ENCODE assay signal across 8 cellular contexts in the genomic region with DNA sequence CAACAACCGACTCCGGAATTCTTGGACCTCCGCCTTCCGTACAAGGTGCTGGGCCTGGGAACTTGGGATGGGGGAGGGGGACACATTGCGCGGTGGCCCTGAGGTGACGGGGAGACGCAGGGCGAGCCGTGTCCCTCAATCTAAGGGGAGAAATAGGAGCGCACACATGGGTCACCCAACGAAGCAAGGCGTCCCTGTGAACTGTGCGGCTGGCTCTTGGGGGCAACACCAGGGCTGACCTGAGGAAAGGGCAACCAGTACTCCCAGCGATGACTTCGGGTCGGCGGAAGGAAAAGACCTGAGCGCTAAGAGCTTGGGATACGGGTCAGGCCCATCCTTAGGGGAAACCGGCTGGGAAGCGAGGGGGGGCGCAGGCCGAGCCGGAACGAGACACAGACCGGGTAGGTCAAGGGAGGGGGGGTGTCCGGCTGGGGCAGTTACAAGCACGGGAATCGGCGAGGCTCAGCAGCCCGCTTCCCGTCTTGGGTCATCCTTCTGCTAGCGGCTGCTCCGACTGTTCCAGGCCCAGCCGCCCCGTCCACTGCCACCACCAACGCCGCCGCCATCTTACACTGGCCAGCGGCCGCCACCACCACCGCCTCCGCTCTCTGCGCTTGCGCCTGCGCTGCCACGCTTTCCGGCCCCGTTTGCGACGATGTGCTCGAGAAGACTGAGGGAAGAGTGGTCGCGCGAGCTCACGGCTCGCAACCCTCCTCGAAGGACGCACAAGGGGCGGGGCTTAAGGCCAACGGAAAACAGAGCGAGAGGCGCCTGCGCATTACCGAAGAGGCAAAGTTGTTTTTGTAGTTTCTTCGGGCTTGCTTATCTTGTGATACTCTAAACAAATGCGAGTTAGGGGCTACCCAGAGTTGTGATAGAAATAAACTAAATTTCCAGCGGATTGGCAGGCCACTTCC. TPM values are rescaled to one million over a fixed set of nuclear protein-coding genes. Genes with fewer than 3 reads are reported as not detected.
DNase-seq lines count a peak whose midpoint lies in the region; ATAC-seq and TF ChIP-seq lines count a peak whose summit lies in the region.

A gene (minus strand): TSS at position 672 of the 917 bp plus-strand sequence. CDS start 18,541 bp downstream, outside the sequence.

- H3K4me3 ChIP-seq in ascending aorta (peak within 1 kb of the TSS; percentile 85 to 98), right cardiac atrium (ENCODE audit: low read length) (peak within 1 kb of the TSS; percentile 80), vagina (peak within 1 kb of the TSS; percentile 61 to 67)

- intact Hi-C loops in ascending aorta (cut with DNase I) (loop anchor here (1.0 to 5.0 kb wide), 6 partner anchors 23 to 895 kb away; a partner anchor contains a TSS), right cardiac atrium (cut with DNase I) (no loop called here), vagina (cut with DNase I) (no loop called here)

- ATAC-seq in GM18502 (IDR thresholded peaks at IDR 0.05; ENCODE audit: poor library complexity, unreplicated experiment) (peak; percentile 76), HG02970 (IDR thresholded peaks at IDR 0.05; ENCODE audit: low FRiP score, unreplicated experiment) (peak; percentile 88), right cardiac atrium (peak; percentile 98)

- H3K36me3 ChIP-seq in ascending aorta (no peaks in the 10 kb centered on the region), vagina (no peaks in the 10 kb centered on the region)

- peak within 1 kb of the TSS; percentile 98 for H3K4me3 Mint-ChIP-seq in T-helper 2 cell treated with Interferon-gamma antibody and Interleukin-4, amounts not matched to agents 5 μg/mL and 100 μg/mL, for 36 hours

- peaks cover 29% of the 10 kb centered on the region for H3K4me1 Mint-ChIP-seq in T-helper 2 cell treated with Interferon-gamma antibody and Interleukin-4, amounts not matched to agents 5 μg/mL and 100 μg/mL, for 36 hours (ENCODE audit: low read depth)

- H3K9me3 Mint-ChIP-seq in T-helper 2 cell treated with Interferon-gamma antibody and Interleukin-4, amounts not matched to agents 5 μg/mL and 100 μg/mL, for 36 hours, result no peaks in the 10 kb centered on the region

- peak in 1 of 2 donors; percentile 92 for TF ChIP-seq POLR2A in vagina (IDR thresholded peaks at IDR 0.05)

- peak; percentile 97 for DNase-seq in NCI-H1930 (lab: John Stamatoyannopoulos, UW)
- DNase-seq in T-helper 2 cell treated with Interferon-gamma antibody and Interleukin-4, amounts not matched to agents 5 μg/mL and 100 μg/mL, for 36 hours (ENCODE audit: low spot score), result peak; percentile 98
- peak; percentile 90 to 99 for DNase-seq in ascending aorta (ENCODE audit: low spot score in 2 of 2)
- peak; percentile 99 for DNase-seq in right cardiac atrium
- peak; percentile 98 for DNase-seq in putamen (ENCODE audit: low spot score)
- DNase-seq in vagina (ENCODE audit: extremely low spot score in 2 of 2), result peak in 1 of 2 donors; percentile 95

- peaks cover 17% of the 10 kb centered on the region for H3K36me3 Mint-ChIP-seq in T-helper 2 cell treated with Interferon-gamma antibody and Interleukin-4, amounts not matched to agents 5 μg/mL and 100 μg/mL, for 36 hours (ENCODE audit: low read depth)

- TF ChIP-seq CTCF in ascending aorta (IDR thresholded peaks at IDR 0.05) (no peak), vagina (IDR thresholded peaks at IDR 0.05) (no peak)

- under 1% methylated on average over 69 of the region's 69 CpGs for WGBS in right cardiac atrium

- H3K4me1 ChIP-seq in ascending aorta (peaks cover 0 to 24% of the 10 kb centered on the region in 2 donors), right cardiac atrium (ENCODE audit: control insufficient read depth, insufficient read depth, low read length) (no peaks in the 10 kb centered on the region), vagina (peaks cover 36% of the 10 kb centered on the region)

- H3K27me3 ChIP-seq in ascending aorta (no peaks in the 10 kb centered on the region), right cardiac atrium (ENCODE audit: control insufficient read depth, insufficient read depth) (no peaks in the 10 kb centered on the region), vagina (no peaks in the 10 kb centered on the region)

- H3K27ac ChIP-seq in ascending aorta (peak within 1 kb of the TSS; percentile 98), right cardiac atrium (ENCODE audit: low read length) (peak within 1 kb of the TSS; percentile 96), vagina (peak within 1 kb of the TSS; percentile 94)

- H3K9me3 ChIP-seq in ascending aorta, result no peaks in the 10 kb centered on the region
- H3K9me3 ChIP-seq in right cardiac atrium (ENCODE audit: control insufficient read depth, low read length), result no peaks in the 10 kb centered on the region
- no peaks in the 10 kb centered on the region for H3K9me3 ChIP-seq in vagina

- peak within 1 kb of the TSS; percentile 96 for H3K27ac Mint-ChIP-seq in T-helper 2 cell treated with Interferon-gamma antibody and Interleukin-4, amounts not matched to agents 5 μg/mL and 100 μg/mL, for 36 hours

- H3K27me3 Mint-ChIP-seq in T-helper 2 cell treated with Interferon-gamma antibody and Interleukin-4, amounts not matched to agents 5 μg/mL and 100 μg/mL, for 36 hours (ENCODE audit: low read depth), result no peaks in the 10 kb centered on the region

RNA-seq across cellular contexts. Expression of the gene that starts here (rescaled TPM):
- total RNA-seq in ascending aorta (68.9 TPM), right cardiac atrium (100 to 1,000 TPM; 113 to 152 (median 122) TPM), vagina (145 TPM)
- polyA plus RNA-seq in right cardiac atrium, result 97.8 TPM
